28 cellular contexts compared by ENCODE assay signal in genomic region chr16:4684763-4685162, GRCh38. TPM values are rescaled to one million over a fixed set of nuclear protein-coding genes. Genes with fewer than 3 reads are reported as not detected.
DNase-seq lines count a peak whose midpoint lies in the region; ATAC-seq and TF ChIP-seq lines count a peak whose summit lies in the region.
"Had no signal": no experiment of that assay in that cellular context is flagged by ENCODE, and none has a peak within 500 bp of the region (broad histone marks: within the 10 kb centered on the region; RNA-seq: fewer than 3 reads in every experiment).

No MANE protein-coding gene starts in this region.

- no peaks in the 10 kb centered on the region for H4K20me1 ChIP-seq in PC-9 (ENCODE audit: insufficient read depth)

- peak overlapping the region in 1 of 2 donors; percentile 40 for H3K9ac ChIP-seq in liver (ENCODE audit: low read depth in 1 of 2, low read length in 2 of 2)
- H3K9ac ChIP-seq: KMS-11 had no signal

- no peak overlapping the region for H2AFZ ChIP-seq in PC-9

- H3K27me3 ChIP-seq in left ventricle myocardium inferior (ENCODE audit: low read depth) (no peaks in the 10 kb centered on the region), PC-9 (ENCODE audit: insufficient read depth, low read depth) (no peaks in the 10 kb centered on the region), liver (ENCODE audit: control insufficient read depth in 4 of 4, insufficient read depth in 4 of 4, low read length in 3 of 4) (no peaks in the 10 kb centered on the region), spleen (replicated peaks in 1 of 7) (no peaks in the 10 kb centered on the region)
- H3K27me3 ChIP-seq: BLaER1 treated with 17β-estradiol and CSF1 and Interleukin-3, amounts not matched to agents 10 nM and 100 nM; brain microvascular endothelial cell had no signal

- 34% methylated on average over 13 of the region's 13 CpGs for WGBS in liver
- 77 to 93% (median 89%) methylated on average over 10 to 13 of the region's 13 CpGs for WGBS in spleen, 5 donors

- H3K27ac ChIP-seq in left ventricle myocardium inferior (replicated peaks) = no peak overlapping the region
- peak overlapping the region; percentile 44 for H3K27ac ChIP-seq in PC-9
- H3K27ac ChIP-seq in liver (ENCODE audit: low read depth in 1 of 2, low read length in 2 of 2) = peak overlapping the region; percentile 88 to 98
- H3K27ac ChIP-seq in spleen = peak overlapping the region in 2 of 8 donors; percentile 11 to 89
- H3K27ac ChIP-seq: brain microvascular endothelial cell, KMS-11 had no signal

- peak overlapping the region; percentile 45 for H3K4me2 ChIP-seq in PC-9
- H3K4me2 ChIP-seq: KMS-11 had no signal

- no TSS peak for BruUV-seq in PC-9 (replicated peaks; lab: Mats Ljungman, UMichigan)

- DNase-seq in left ventricle myocardium superior = peak; percentile 30
- DNase-seq in left ventricle myocardium inferior = no peak
- peak; percentile 69 to 83 for DNase-seq in PC-9
- DNase-seq in spleen = peak; percentile 70
- DNase-seq in stimulated activated CD4-positive, alpha-beta T cell treated with anti-CD3 and anti-CD28 coated beads, Interleukin-4, amount 100 ng/mL, for 4 hours = no peak
- no peak for DNase-seq in head of caudate nucleus
- DNase-seq: activated CD8-positive, alpha-beta T cell treated with anti-CD3 and anti-CD28 coated beads, Interleukin-2, amount 10 ng/mL, durations not matched to agents 7 days and 5 days; activated gamma-delta T cell treated with Interleukin-2 at 50 U/mL for 16 hours; amniotic stem cell; brain microvascular endothelial cell; Caco-2; effector CD4-positive, alpha-beta T cell; erythroblast; GDM1; HCEC 1CT; kidney glomerular epithelial cell; NCI-H146; NCI-H446; NCI-H774; RPMI8226; stimulated activated CD4-positive, alpha-beta T cell treated with anti-CD3 and anti-CD28 coated beads, Interleukin-12 subunit alpha, Interleukin-12 subunit beta, amount 100 ng/mL, for 4 hours; stimulated activated CD4-positive, alpha-beta T cell treated with anti-CD3 and anti-CD28 coated beads, Interleukin-4, amount 100 ng/mL, for 1 hour; T-helper 17 cell had no signal

- H3K79me2 ChIP-seq in PC-9 (ENCODE audit: low read depth) = no peaks in the 10 kb centered on the region

- CTCF ChIA-PET in PC-9 (lab: Charles Lee) = interaction anchor here (1.1 kb wide), 1 partner anchor 136 kb away, joined by 4 read pairs; no protein-coding TSS in a partner anchor

- H3K4me3 ChIP-seq in left ventricle myocardium inferior (no peak overlapping the region), PC-9 (no peak overlapping the region), liver (ENCODE audit: low read depth in 1 of 3, low read length in 3 of 3) (no peak overlapping the region), spleen (no peak overlapping the region)
- H3K4me3 ChIP-seq: BLaER1 treated with 17β-estradiol and CSF1 and Interleukin-3, amounts not matched to agents 10 nM and 100 nM had no signal

- ATAC-seq in left ventricle myocardium superior (no peak), GM19328 (IDR thresholded peaks at IDR 0.05; ENCODE audit: unreplicated experiment) (no peak)
- ATAC-seq: activated CD8-positive, alpha-beta T cell treated with anti-CD3 and anti-CD28 coated beads, Interleukin-2, amount 10 ng/mL, durations not matched to agents 7 days and 5 days; stimulated activated memory B cell treated with anti-CD40 and anti-IgM and Interleukin-4, amounts not matched to agents 10 μg/mL and 1 μg/mL and 100 μg/mL, for 72 hours; T-helper 17 cell had no signal

- no peak for TF ChIP-seq POLR2A in spleen (IDR thresholded peaks at IDR 0.05)

- H3K9me3 ChIP-seq in left ventricle myocardium inferior (replicated peaks) (no peaks in the 10 kb centered on the region), PC-9 (ENCODE audit: insufficient read depth, low read depth) (no peaks in the 10 kb centered on the region), liver (ENCODE audit: control insufficient read depth in 4 of 4, low read length in 3 of 4) (no peaks in the 10 kb centered on the region), spleen (no peaks in the 10 kb centered on the region)
- H3K9me3 ChIP-seq: BLaER1 treated with 17β-estradiol and CSF1 and Interleukin-3, amounts not matched to agents 10 nM and 100 nM; Caco-2 had no signal

- no peaks in the 10 kb centered on the region for H3K9me2 ChIP-seq in PC-9 (ENCODE audit: insufficient read depth)

- intact Hi-C loops in left ventricle myocardium superior (cut with micrococcal nuclease) = no loop called here
- intact Hi-C loops in left ventricle myocardium inferior (cut with micrococcal nuclease) = no loop called here
- intact Hi-C loops in PC-9 (cut with micrococcal nuclease; ENCODE audit: unreplicated experiment) = loop anchor here (10.0 kb wide), 1 partner anchor 410 kb away; the partner anchor contains the start of gene EEF2KMT
- intact Hi-C loops in spleen (cut with DNase I; ENCODE audit: low total_unique reads) = loop anchor here (5.0 kb wide), 1 partner anchor 67 kb away; no protein-coding TSS in a partner anchor
- intact Hi-C loops in head of caudate nucleus (cut with DNase I) = loop anchor here (5.0 kb wide), 1 partner anchor 62 kb away; the partner anchor contains the start of gene MGRN1

- TF ChIP-seq CTCF in left ventricle myocardium inferior (IDR thresholded peaks at IDR 0.05; ENCODE audit: borderline replicate concordance) = no peak
- no peak for TF ChIP-seq CTCF in PC-9 (conservative IDR thresholded peaks at IDR 0.05)
- TF ChIP-seq CTCF in liver (IDR thresholded peaks at IDR 0.05; ENCODE audit: low read depth, low read length, missing input control) = no peak
- TF ChIP-seq CTCF in spleen (IDR thresholded peaks at IDR 0.05 in 8 of 11, conservative IDR thresholded peaks at IDR 0.05 in 3 of 11) = no peak

- POLR2A ChIA-PET in PC-9 (lab: Charles Lee; ENCODE audit: unreplicated experiment) = no interaction called here

- TF ChIP-seq RAD21 in liver (IDR thresholded peaks at IDR 0.05) = peak in 1 of 2 donors; percentile 13

- H3K4me1 ChIP-seq in left ventricle myocardium inferior (peaks cover 42% of the 10 kb centered on the region), PC-9 (replicated peaks; ENCODE audit: insufficient read depth) (peaks cover 52% of the 10 kb centered on the region), liver (ENCODE audit: control insufficient read depth in 4 of 4, insufficient read depth in 4 of 4, low read length in 3 of 4) (peaks cover 20 to 95% (median 79%) of the 10 kb centered on the region in 4 donors), spleen (peaks cover 0 to 72% (median 49%) of the 10 kb centered on the region in 6 donors)
- H3K4me1 ChIP-seq: Caco-2 had no signal

- H3F3A ChIP-seq in PC-9 (ENCODE audit: insufficient read depth, low read depth) = peaks cover 36% of the 10 kb centered on the region

- H3K36me3 ChIP-seq in left ventricle myocardium inferior = peaks cover 70% of the 10 kb centered on the region
- no peaks in the 10 kb centered on the region; the same call in 1 of the 2 replicates for H3K36me3 ChIP-seq in PC-9 (ENCODE audit: low read depth)
- H3K36me3 ChIP-seq in liver (ENCODE audit: control insufficient read depth in 4 of 4, insufficient read depth in 3 of 4, low read depth in 1 of 4, low read length in 3 of 4) = peaks cover 0 to 9% (median 6%) of the 10 kb centered on the region in 4 donors
- H3K36me3 ChIP-seq in spleen = peaks cover 0 to 100% (median 79%) of the 10 kb centered on the region in 6 donors

TF ChIP-seq in liver, 16 proteins besides CTCF, POLR2A, EP300 and RAD21 (continues in another document):
- TF ChIP-seq FOXA2 (IDR thresholded peaks at IDR 0.05) (peak; percentile 31), ATF3 (IDR thresholded peaks at IDR 0.05) (no peak), NR2F2 (IDR thresholded peaks at IDR 0.05) (peak; percentile 12), HNF4A (conservative IDR thresholded peaks at IDR 0.05) (peak; percentile 57 to 93), YY1 (IDR thresholded peaks at IDR 0.05) (peak; percentile 75), RXRA (IDR thresholded peaks at IDR 0.05) (peak; percentile 74 to 96), SP1 (IDR thresholded peaks at IDR 0.05) (peak; percentile 68), HNF4G (IDR thresholded peaks at IDR 0.05) (no peak)

RNA-seq across cellular contexts. Expression of gene NUDT16L1, which starts 8.6 kb away (rescaled TPM):
- total RNA-seq in left ventricle myocardium superior = 51.7 TPM
- 61.9 TPM for total RNA-seq in left ventricle myocardium inferior
- 25.7 and 37.5 TPM in 2 replicates for total RNA-seq in PC-9 (2021)
- 10 to 100 TPM; 22.4 to 40.3 TPM for total RNA-seq in liver
- polyA plus RNA-seq in liver = 10 to 100 TPM; 32.3 to 43.4 TPM
- total RNA-seq in spleen = 10 to 100 TPM; 26.2 to 37.4 (median 27.6) TPM
- polyA plus RNA-seq in spleen = 10 to 100 TPM; 29.0 to 47.2 (median 38.8) TPM

RNA-seq across cellular contexts. Expression of gene ANKS3, which starts 49.3 kb away (rescaled TPM):
- total RNA-seq in left ventricle myocardium superior (7.8 TPM), left ventricle myocardium inferior (8.7 TPM), PC-9 (2021) (32.8 and 35.0 TPM in 2 replicates), liver (10 to 100 TPM in 1 of 2 donors, 1 to 10 TPM in 1; 4.1 to 14.0 TPM), spleen (10 to 100 TPM; 12.5 to 27.6 (median 21.8) TPM)
- polyA plus RNA-seq in liver (1 to 10 TPM; 4.0 to 5.3 TPM), spleen (10 to 100 TPM; 15.3 to 29.5 (median 26.2) TPM)

RNA-seq across cellular contexts. Expression of gene DNAAF8, which starts 49.6 kb away (rescaled TPM):
- total RNA-seq in left ventricle myocardium superior = 0.30 TPM
- 0.77 TPM for total RNA-seq in left ventricle myocardium inferior
- total RNA-seq in PC-9 (2021) = 1.8 and 2.4 TPM in 2 replicates
- total RNA-seq in liver = under 1 TPM; 0.42 to 0.70 TPM
- under 1 TPM; 0.33 to 0.75 TPM for polyA plus RNA-seq in liver
- total RNA-seq in spleen = 1 to 10 TPM in 1 of 7 donors, under 1 TPM in 3, not detected in 3; 0.57 to 1.2 (median 0.74) TPM
- polyA plus RNA-seq in spleen = under 1 TPM; 0.17 to 0.35 (median 0.30) TPM
- total RNA-seq: T-helper 17 cell had no signal

Comparison
In these comparisons a context has a peak if more than half of its experiments do, and no peak if none do; other contexts are left out.
1. DNase-seq: peak in left ventricle myocardium superior (single experiment), PC-9 (2 of 2) and spleen (single experiment); none in left ventricle myocardium inferior (single experiment), stimulated activated CD4-positive, alpha-beta T cell treated with anti-CD3 and anti-CD28 coated beads, Interleukin-4, amount 100 ng/mL, for 4 hours (0 of 2) and head of caudate nucleus (0 of 42).
2. intact Hi-C loops: an anchor here in PC-9 (10.0 kb wide), spleen (5.0 kb wide) and head of caudate nucleus (5.0 kb wide); none called in left ventricle myocardium superior and left ventricle myocardium inferior.